19 cellular contexts compared by ENCODE assay signal in the genomic region with DNA sequence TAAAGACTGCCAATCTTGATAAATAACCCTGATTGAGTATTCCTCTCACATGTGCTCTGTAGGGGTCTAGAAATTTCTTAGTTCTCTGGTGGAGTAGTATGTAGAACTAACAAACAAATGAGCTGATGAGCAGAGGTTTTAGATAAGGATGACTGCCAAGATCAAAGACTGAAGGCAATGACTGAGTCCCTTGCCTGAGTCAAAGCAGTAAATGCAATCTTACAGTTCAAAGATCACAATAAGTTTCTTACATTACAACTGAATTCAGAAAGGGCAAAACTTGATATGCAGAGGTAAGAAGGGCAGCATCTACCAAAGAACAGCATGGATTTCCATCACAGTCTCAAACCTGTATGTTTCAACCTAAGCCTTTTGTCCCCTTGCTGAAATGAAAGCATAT.
A peak's percentile ranks its signal among the peaks of the same experiment; 100 is the strongest.
DNase-seq lines count a peak whose midpoint lies in the region; ATAC-seq, FAIRE-seq and TF ChIP-seq lines count a peak whose summit lies in the region.
"Had no signal": no experiment of that assay in that cellular context is flagged by ENCODE, and none has a peak within 500 bp of the region (broad histone marks: within the 10 kb centered on the region; RNA-seq: fewer than 3 reads in every experiment).

No MANE protein-coding gene starts in this region.

- no peak for TF ChIP-seq RAD21 in GM12878 (IDR thresholded peaks at IDR 0.05; ENCODE audit: insufficient read depth, low read depth, low read length)

- H2AFZ ChIP-seq in GM12878 (ENCODE audit: control insufficient read depth, low read depth, low read length) (no peak overlapping the region), hepatocyte (no peak overlapping the region)

- no peaks in the 10 kb centered on the region for H3K9me2 ChIP-seq in hepatocyte (replicated peaks; ENCODE audit: insufficient read depth)

- no peak overlapping the region for H3K9ac ChIP-seq in GM12878 (ENCODE audit: control insufficient read depth, insufficient read depth, low read length)
- H3K9ac ChIP-seq: BLaER1 had no signal

- in situ Hi-C loops in GM12878 (cut with MboI) = no loop called here

- H3K36me3 Mint-ChIP-seq in activated T-helper 1 cell treated with anti-CD3 and anti-CD28 coated beads, Interleukin-12 subunit alpha, Interleukin-12 subunit beta, Interleukin-2, Interleukin-4 antibody, amounts not matched to agents 30 ng/mL and 10 ng/mL and 1 ng/mL, durations not matched to agents 14 hours and 24 hours and 36 hours (ENCODE audit: low read depth) = no peaks in the 10 kb centered on the region
- H3K36me3 Mint-ChIP-seq: CD4-positive, CD25-positive, alpha-beta regulatory T cell; CD8-positive, alpha-beta T cell had no signal

- TF ChIP-seq POLR2A in GM12878 (IDR thresholded peaks at IDR 0.05; ENCODE audit: low read depth, low read length) (no peak), suprapubic skin (IDR thresholded peaks at IDR 0.05) (no peak)

- TF ChIP-seq EP300 in GM12878 (IDR thresholded peaks at IDR 0.05; ENCODE audit: borderline replicate concordance in 1 of 2, control insufficient read depth in 1 of 2, low read depth in 2 of 2, low read length in 2 of 2) = no peak
- TF ChIP-seq EP300 in suprapubic skin (IDR thresholded peaks at IDR 0.05) = no peak

- intact Hi-C loops in GM12878 (cut with micrococcal nuclease; ENCODE audit: unreplicated experiment) = no loop called here
- intact Hi-C loops in mucosa of descending colon (cut with DNase I, micrococcal nuclease) = no loop called here
- intact Hi-C loops in activated T-helper 1 cell treated with anti-CD3 and anti-CD28 coated beads, Interleukin-12 subunit alpha, Interleukin-12 subunit beta, Interleukin-2, Interleukin-4 antibody, amounts not matched to agents 30 ng/mL and 10 ng/mL and 1 ng/mL, durations not matched to agents 14 hours and 24 hours and 36 hours (cut with micrococcal nuclease) = no loop called here

- H3K27me3 ChIP-seq in GM12878 (replicated peaks in 1 of 2; ENCODE audit: control insufficient read depth in 2 of 2, insufficient read depth in 2 of 2, low read length in 1 of 2) = no peaks in the 10 kb centered on the region; a peak in 1 of 4 replicates
- H3K27me3 ChIP-seq in hepatocyte = no peaks in the 10 kb centered on the region
- no peaks in the 10 kb centered on the region for H3K27me3 ChIP-seq in suprapubic skin
- H3K27me3 ChIP-seq: BLaER1 had no signal

- H3K27me3 Mint-ChIP-seq in activated T-helper 1 cell treated with anti-CD3 and anti-CD28 coated beads, Interleukin-12 subunit alpha, Interleukin-12 subunit beta, Interleukin-2, Interleukin-4 antibody, amounts not matched to agents 30 ng/mL and 10 ng/mL and 1 ng/mL, durations not matched to agents 14 hours and 24 hours and 36 hours (ENCODE audit: insufficient read depth) = no peaks in the 10 kb centered on the region

- no peak overlapping the region for H3K27ac Mint-ChIP-seq in activated T-helper 1 cell treated with anti-CD3 and anti-CD28 coated beads, Interleukin-12 subunit alpha, Interleukin-12 subunit beta, Interleukin-2, Interleukin-4 antibody, amounts not matched to agents 30 ng/mL and 10 ng/mL and 1 ng/mL, durations not matched to agents 14 hours and 24 hours and 36 hours
- H3K27ac Mint-ChIP-seq: CD4-positive, CD25-positive, alpha-beta regulatory T cell; CD8-positive, alpha-beta T cell had no signal

- H3K36me3 ChIP-seq in GM12878 (ENCODE audit: control insufficient read depth in 2 of 2, insufficient read depth in 2 of 2, low read length in 1 of 2) = no peaks in the 10 kb centered on the region
- no peaks in the 10 kb centered on the region for H3K36me3 ChIP-seq in hepatocyte (replicated peaks; ENCODE audit: insufficient read depth, low read depth)
- H3K36me3 ChIP-seq in mucosa of descending colon (ENCODE audit: low read depth) = no peaks in the 10 kb centered on the region
- H3K36me3 ChIP-seq in suprapubic skin = no peaks in the 10 kb centered on the region
- H3K36me3 ChIP-seq: BLaER1 had no signal

- no peaks in the 10 kb centered on the region for H4K20me1 ChIP-seq in GM12878 (ENCODE audit: control insufficient read depth, insufficient read depth)
- no peaks in the 10 kb centered on the region for H4K20me1 ChIP-seq in hepatocyte (ENCODE audit: insufficient read depth, poor library complexity, severe bottlenecking)
- H4K20me1 ChIP-seq: BLaER1 had no signal

- no peaks in the 10 kb centered on the region for H3K9me3 Mint-ChIP-seq in activated T-helper 1 cell treated with anti-CD3 and anti-CD28 coated beads, Interleukin-12 subunit alpha, Interleukin-12 subunit beta, Interleukin-2, Interleukin-4 antibody, amounts not matched to agents 30 ng/mL and 10 ng/mL and 1 ng/mL, durations not matched to agents 14 hours and 24 hours and 36 hours

- POLR2A ChIA-PET in GM12878 (lab: Charles Lee) = no interaction called here

- CTCF ChIA-PET in GM12878 (lab: Yijun Ruan, JAX) = no interaction called here

- H3K27ac ChIP-seq in GM12878 (ENCODE audit: control insufficient read depth, insufficient read depth) (no peak overlapping the region), hepatocyte (peak overlapping the region; percentile 68), suprapubic skin (no peak overlapping the region)
- H3K27ac ChIP-seq: BLaER1, C4-2B had no signal

- H3K4me1 ChIP-seq in GM12878 (ENCODE audit: control insufficient read depth, insufficient read depth, low read length) (no peaks in the 10 kb centered on the region), hepatocyte (ENCODE audit: insufficient read depth) (no peaks in the 10 kb centered on the region), mucosa of descending colon (ENCODE audit: low read depth) (no peaks in the 10 kb centered on the region), suprapubic skin (no peaks in the 10 kb centered on the region)
- H3K4me1 ChIP-seq: BLaER1 had no signal

- TF ChIP-seq CTCF in GM12878 (IDR thresholded peaks at IDR 0.05 in 2 of 3, conservative IDR thresholded peaks at IDR 0.05 in 1 of 3; ENCODE audit: control insufficient read depth in 2 of 3, extremely low read depth in 1 of 3, insufficient read depth in 1 of 3, low read depth in 3 of 3, low read length in 3 of 3) = no peak
- TF ChIP-seq CTCF in hepatocyte (IDR thresholded peaks at IDR 0.05; ENCODE audit: poor library complexity) = no peak
- TF ChIP-seq CTCF in mucosa of descending colon (IDR thresholded peaks at IDR 0.05) = no peak
- no peak for TF ChIP-seq CTCF in suprapubic skin (IDR thresholded peaks at IDR 0.05)

- DNase-seq in GM12878 (ENCODE audit: low read depth, low spot score) (no peak), hepatocyte (ENCODE audit: low spot score) (peak; percentile 29), mucosa of descending colon (no peak), suprapubic skin (ENCODE audit: low spot score in 2 of 2) (no peak), cerebellar nuclear complex (lab: John Stamatoyannopoulos, UW) (no peak)
- DNase-seq in activated T-helper 1 cell treated with anti-CD3 and anti-CD28 coated beads, Interleukin-12 subunit alpha, Interleukin-12 subunit beta, Interleukin-2, Interleukin-4 antibody, amounts not matched to agents 30 ng/mL and 10 ng/mL and 1 ng/mL, durations not matched to agents 14 hours and 24 hours and 36 hours (ENCODE audit: low spot score) = no peak
- DNase-seq: Caco-2; CD4-positive, CD25-positive, alpha-beta regulatory T cell; CD8-positive, alpha-beta T cell; DMS153; DND-41; GOT3; H7; HCEC 1CT had no signal

- H3K4me2 ChIP-seq in GM12878 (ENCODE audit: control insufficient read depth, insufficient read depth) (no peak overlapping the region), hepatocyte (no peak overlapping the region)
- H3K4me2 ChIP-seq: BLaER1 had no signal

- SMC1A ChIA-PET in GM12878 (lab: Charles Lee; ENCODE audit: uncharacterized antibody, unreplicated experiment) = no interaction called here

- no peaks in the 10 kb centered on the region for H3K79me2 ChIP-seq in GM12878 (ENCODE audit: control insufficient read depth, insufficient read depth, low read length)
- H3K79me2 ChIP-seq in hepatocyte = no peaks in the 10 kb centered on the region

- H3K4me1 Mint-ChIP-seq in activated T-helper 1 cell treated with anti-CD3 and anti-CD28 coated beads, Interleukin-12 subunit alpha, Interleukin-12 subunit beta, Interleukin-2, Interleukin-4 antibody, amounts not matched to agents 30 ng/mL and 10 ng/mL and 1 ng/mL, durations not matched to agents 14 hours and 24 hours and 36 hours (ENCODE audit: low read depth) = no peaks in the 10 kb centered on the region
- H3K4me1 Mint-ChIP-seq: CD4-positive, CD25-positive, alpha-beta regulatory T cell had no signal

- H3K4me3 ChIP-seq in GM12878 = no peak overlapping the region
- H3K4me3 ChIP-seq in hepatocyte = no peak overlapping the region
- H3K4me3 ChIP-seq in mucosa of descending colon = no peak overlapping the region
- H3K4me3 ChIP-seq in suprapubic skin = no peak overlapping the region
- H3K4me3 ChIP-seq: BLaER1 had no signal

- H3K9me3 ChIP-seq in GM12878 (replicated peaks; ENCODE audit: control insufficient read depth, insufficient read depth, low read length) = no peaks in the 10 kb centered on the region
- no peaks in the 10 kb centered on the region for H3K9me3 ChIP-seq in hepatocyte (ENCODE audit: low read depth)
- H3K9me3 ChIP-seq in mucosa of descending colon = no peaks in the 10 kb centered on the region
- H3K9me3 ChIP-seq in suprapubic skin = peaks cover 6% of the 10 kb centered on the region

- ATAC-seq in GM12878 (no peak; the same call in 1 of the 3 replicates), mucosa of descending colon (peak; percentile 67)
- ATAC-seq: CD8-positive, alpha-beta T cell had no signal

- RAD21 ChIA-PET in GM12878 (lab: Charles Lee; ENCODE audit: unreplicated experiment) = no interaction called here

- no peak for FAIRE-seq in GM12878 (lab: Jason Lieb, UNC)
- FAIRE-seq: G401.6, GM12891, GM18507 had no signal

- BruUV-seq in GM12878 (replicated peaks; lab: Mats Ljungman, UMichigan) = no TSS peak

- no peak overlapping the region for H3K4me3 Mint-ChIP-seq in activated T-helper 1 cell treated with anti-CD3 and anti-CD28 coated beads, Interleukin-12 subunit alpha, Interleukin-12 subunit beta, Interleukin-2, Interleukin-4 antibody, amounts not matched to agents 30 ng/mL and 10 ng/mL and 1 ng/mL, durations not matched to agents 14 hours and 24 hours and 36 hours
- H3K4me3 Mint-ChIP-seq: CD4-positive, CD25-positive, alpha-beta regulatory T cell; CD8-positive, alpha-beta T cell had no signal

TF ChIP-seq in GM12878, 131 proteins besides CTCF, POLR2A, EP300 and RAD21 (continues in another document):
- TF ChIP-seq TARDBP (IDR thresholded peaks at IDR 0.05; ENCODE audit: borderline replicate concordance) (no peak), CBX3 (IDR thresholded peaks at IDR 0.05; ENCODE audit: borderline replicate concordance, low read depth) (no peak), ZZZ3 (IDR thresholded peaks at IDR 0.05; ENCODE audit: control insufficient read depth, insufficient read length, low read depth) (no peak), TCF7 (IDR thresholded peaks at IDR 0.05; ENCODE audit: borderline replicate concordance) (peak; percentile 65; the same call in 1 of the 2 replicates)
